15 cellular contexts compared by ENCODE assay signal in genomic region chr5:1538276-1538675, GRCh38. TPM values are rescaled to one million over a fixed set of nuclear protein-coding genes. Genes with fewer than 3 reads are reported as not detected.
A peak's percentile ranks its signal among the peaks of the same experiment; 100 is the strongest.
DNase-seq lines count a peak whose midpoint lies in the region; ATAC-seq lines count a peak whose summit lies in the region.
"Had no signal": no experiment of that assay in that cellular context is flagged by ENCODE, and none has a peak within 500 bp of the region (broad histone marks: within the 10 kb centered on the region; RNA-seq: fewer than 3 reads in every experiment).

No MANE protein-coding gene starts in this region.

- H3K9me3 Mint-ChIP-seq in activated T-helper 17 cell treated with anti-CD3 and anti-CD28 coated beads, Interleukin-2, amount 50 U/mL, for 72 hours = no peaks in the 10 kb centered on the region
- H3K9me3 Mint-ChIP-seq in natural killer cell treated with Interleukin-12 subunit alpha and Interleukin-12 subunit beta and Interleukin-15 and Interleukin-18, amount 100 ng/mL, for 72 hours = no peaks in the 10 kb centered on the region

- intact Hi-C loops in cardiac septum (cut with DNase I) = no loop called here
- intact Hi-C loops in left cardiac atrium (cut with DNase I) = no loop called here

- H3K4me1 Mint-ChIP-seq in activated T-helper 17 cell treated with anti-CD3 and anti-CD28 coated beads, Interleukin-2, amount 50 U/mL, for 72 hours = peaks cover 23% of the 10 kb centered on the region
- H3K4me1 Mint-ChIP-seq in natural killer cell treated with Interleukin-12 subunit alpha and Interleukin-12 subunit beta and Interleukin-15 and Interleukin-18, amount 100 ng/mL, for 72 hours (ENCODE audit: low read depth in 2 of 2) = peaks cover 28 to 31% of the 10 kb centered on the region in 2 donors

- peak overlapping the region; percentile 70 for H3K27ac Mint-ChIP-seq in activated T-helper 17 cell treated with anti-CD3 and anti-CD28 coated beads, Interleukin-2, amount 50 U/mL, for 72 hours
- H3K27ac Mint-ChIP-seq in natural killer cell treated with Interleukin-12 subunit alpha and Interleukin-12 subunit beta and Interleukin-15 and Interleukin-18, amount 100 ng/mL, for 72 hours = peak overlapping the region in 1 of 2 donors; percentile 37

- H3K27me3 Mint-ChIP-seq in activated T-helper 17 cell treated with anti-CD3 and anti-CD28 coated beads, Interleukin-2, amount 50 U/mL, for 72 hours = no peaks in the 10 kb centered on the region
- no peaks in the 10 kb centered on the region for H3K27me3 Mint-ChIP-seq in natural killer cell treated with Interleukin-12 subunit alpha and Interleukin-12 subunit beta and Interleukin-15 and Interleukin-18, amount 100 ng/mL, for 72 hours

- ATAC-seq in left cardiac atrium = no peak
- ATAC-seq in activated T-helper 17 cell treated with anti-CD3 and anti-CD28 coated beads, Interleukin-2, amount 50 U/mL, for 72 hours (replicated peaks) = no peak
- no peak for ATAC-seq in natural killer cell treated with Interleukin-12 subunit alpha and Interleukin-12 subunit beta and Interleukin-15 and Interleukin-18, amount 100 ng/mL, for 72 hours
- ATAC-seq in GM21515 (IDR thresholded peaks at IDR 0.05; ENCODE audit: unreplicated experiment) = no peak
- ATAC-seq: heart right ventricle had no signal

- DNase-seq in cardiac septum (ENCODE audit: low spot score) = peak; percentile 73
- no peak for DNase-seq in left cardiac atrium
- no peak for DNase-seq in natural killer cell treated with Interleukin-12 subunit alpha and Interleukin-12 subunit beta and Interleukin-15 and Interleukin-18, amount 100 ng/mL, for 72 hours (ENCODE audit: low spot score)
- DNase-seq in stimulated activated CD4-positive, alpha-beta T cell treated with anti-CD3 and anti-CD28 coated beads, Interleukin-1b, Interleukin-23, amount 100 ng/mL, for 48 hours = no peak
- no peak for DNase-seq in NOMO-1 (lab: John Stamatoyannopoulos, UW; ENCODE audit: unreplicated experiment in 2 of 2)
- DNase-seq: AML-193; caudate nucleus; GM23248; heart right ventricle; NCI-H1694 treated with DMSO at 0.1 percent for 48 hours; NCI-H226; NK-92 treated with Interleukin-12 subunit alpha and Interleukin-12 subunit beta, amount 100 ng/mL, for 24 hours; stimulated activated CD4-positive, alpha-beta T cell treated with anti-CD3 and anti-CD28 coated beads, Interleukin-4, amount 100 ng/mL, for 1 hour had no signal

- no peaks in the 10 kb centered on the region for H3K36me3 Mint-ChIP-seq in activated T-helper 17 cell treated with anti-CD3 and anti-CD28 coated beads, Interleukin-2, amount 50 U/mL, for 72 hours (ENCODE audit: low read depth)
- no peaks in the 10 kb centered on the region for H3K36me3 Mint-ChIP-seq in natural killer cell treated with Interleukin-12 subunit alpha and Interleukin-12 subunit beta and Interleukin-15 and Interleukin-18, amount 100 ng/mL, for 72 hours

- H3K4me3 Mint-ChIP-seq in activated T-helper 17 cell treated with anti-CD3 and anti-CD28 coated beads, Interleukin-2, amount 50 U/mL, for 72 hours = no peak overlapping the region
- peak overlapping the region; percentile 59 for H3K4me3 Mint-ChIP-seq in natural killer cell treated with Interleukin-12 subunit alpha and Interleukin-12 subunit beta and Interleukin-15 and Interleukin-18, amount 100 ng/mL, for 72 hours

RNA-seq across cellular contexts. Expression of gene LPCAT1, which starts 14.5 kb away (rescaled TPM):
- total RNA-seq in cardiac septum (14.7 TPM), left cardiac atrium (10 to 100 TPM; 17.5 to 22.7 TPM)
- 10 to 100 TPM; 38.5 to 62.7 TPM for total RNA-seq in activated T-helper 17 cell treated with anti-CD3 and anti-CD28 coated beads, Interleukin-2, amount 50 U/mL, for 72 hours
- total RNA-seq in natural killer cell treated with Interleukin-12 subunit alpha and Interleukin-12 subunit beta and Interleukin-15 and Interleukin-18, amount 100 ng/mL, for 72 hours = 100 to 1,000 TPM in 1 of 2 donors, 10 to 100 TPM in 1; 90.0 to 179 TPM
